ENCODE assay signal across 8 cellular contexts in genomic region chr19:7340959-7341837, GRCh38. TPM values are rescaled to one million over a fixed set of nuclear protein-coding genes. Genes with fewer than 3 reads are reported as not detected.
DNase-seq lines count a peak whose midpoint lies in the region; ATAC-seq, FAIRE-seq and TF ChIP-seq lines count a peak whose summit lies in the region.

No MANE protein-coding gene starts in this region.

- no peaks in the 10 kb centered on the region for H3K27me3 ChIP-seq in right lobe of liver

- ATAC-seq in right lobe of liver: peak; percentile 69 to 88 (median 76)
- ATAC-seq in GM18517 (IDR thresholded peaks at IDR 0.05; ENCODE audit: unreplicated experiment): no peak

- H3K9me3 Mint-ChIP-seq in activated CD4-positive, alpha-beta T cell treated with anti-CD3 and anti-CD28 coated beads, Interleukin-2, amount 10 ng/mL, durations not matched to agents 24 days and 14 days: no peaks in the 10 kb centered on the region

- peak; percentile 99 for FAIRE-seq in GM19239 (lab: Jason Lieb, UNC)

- TF ChIP-seq POLR2A in right lobe of liver (IDR thresholded peaks at IDR 0.05): no peak

- TF ChIP-seq CTCF in right lobe of liver (IDR thresholded peaks at IDR 0.05): peak; percentile 90 to 97 (median 94)

- no peak overlapping the region for H3K27ac ChIP-seq in right lobe of liver

- H3K9me3 ChIP-seq in right lobe of liver: no peaks in the 10 kb centered on the region

- H3K27ac Mint-ChIP-seq in activated CD4-positive, alpha-beta T cell treated with anti-CD3 and anti-CD28 coated beads, Interleukin-2, amount 10 ng/mL, durations not matched to agents 24 days and 14 days: no peak overlapping the region

- no peak overlapping the region for H3K4me3 Mint-ChIP-seq in activated CD4-positive, alpha-beta T cell treated with anti-CD3 and anti-CD28 coated beads, Interleukin-2, amount 10 ng/mL, durations not matched to agents 24 days and 14 days

- peaks cover 0 to 3% (median under 1%) of the 10 kb centered on the region in 4 donors for H3K4me1 ChIP-seq in right lobe of liver

- intact Hi-C loops in activated CD4-positive, alpha-beta T cell treated with anti-CD3 and anti-CD28 coated beads, Interleukin-2, amount 10 ng/mL, durations not matched to agents 24 days and 14 days (cut with micrococcal nuclease): loop anchor here (1.0 kb wide), 2 partner anchors 192 to 239 kb away; no protein-coding TSS in a partner anchor
- intact Hi-C loops in right lobe of liver (cut with DNase I): loop anchor here (5.0 to 10.0 kb wide), 2 partner anchors 236 to 239 kb away; no protein-coding TSS in a partner anchor

- 16% methylated on average over 14 of the region's 22 CpGs for WGBS in right lobe of liver (ENCODE audit: insufficient coverage, low coverage, low lambda C conversion rate, missing lambda C conversion rate)

- H3K4me1 Mint-ChIP-seq in activated CD4-positive, alpha-beta T cell treated with anti-CD3 and anti-CD28 coated beads, Interleukin-2, amount 10 ng/mL, durations not matched to agents 24 days and 14 days: peaks cover 47% of the 10 kb centered on the region

- DNase-seq in ACHN: peak; percentile 58
- DNase-seq in GM19239 (ENCODE audit: insufficient read length, low spot score): no peak
- peak; percentile 20 for DNase-seq in NCI-H226
- DNase-seq in activated CD4-positive, alpha-beta T cell treated with anti-CD3 and anti-CD28 coated beads, Interleukin-2, amount 10 ng/mL, durations not matched to agents 24 days and 14 days: peak; percentile 95
- DNase-seq in dedifferentiated amniotic fluid mesenchymal stem cell (ENCODE audit: extremely low spot score): peak; percentile 59
- peak; percentile 66 to 79 (median 75) for DNase-seq in right lobe of liver
- DNase-seq in stimulated activated CD4-positive, alpha-beta T cell treated with anti-CD3 and anti-CD28 coated beads, TNF-alpha, amount 100 ng/mL, for 4 hours (ENCODE audit: low read depth in 3 of 3): peak; percentile 71 to 84 (median 72)

- H3K27me3 Mint-ChIP-seq in activated CD4-positive, alpha-beta T cell treated with anti-CD3 and anti-CD28 coated beads, Interleukin-2, amount 10 ng/mL, durations not matched to agents 24 days and 14 days: peaks cover 9% of the 10 kb centered on the region

- in situ Hi-C loops in ACHN (cut with HindIII; ENCODE audit: low pct_ligation_motif_present, low pct_unique_long_range_greater_than_20kb, low sequenced_read_pairs): no loop called here

- H3K36me3 Mint-ChIP-seq in activated CD4-positive, alpha-beta T cell treated with anti-CD3 and anti-CD28 coated beads, Interleukin-2, amount 10 ng/mL, durations not matched to agents 24 days and 14 days (ENCODE audit: low read depth): no peaks in the 10 kb centered on the region

- H3K36me3 ChIP-seq in right lobe of liver: no peaks in the 10 kb centered on the region

- H3K4me3 ChIP-seq in right lobe of liver: no peak overlapping the region

RNA-seq across cellular contexts. Expression of gene ARHGEF18, which starts 7.5 kb away (rescaled TPM):
- total RNA-seq in activated CD4-positive, alpha-beta T cell treated with anti-CD3 and anti-CD28 coated beads, Interleukin-2, amount 10 ng/mL, durations not matched to agents 24 days and 14 days: 30.6 and 34.8 TPM in 2 replicates
- 10 to 100 TPM; 15.1 to 19.2 (median 17.7) TPM for total RNA-seq in right lobe of liver

RNA-seq across cellular contexts. Expression of gene INSR, which starts 47.0 kb away (rescaled TPM):
- 1.7 and 1.9 TPM in 2 replicates for total RNA-seq in activated CD4-positive, alpha-beta T cell treated with anti-CD3 and anti-CD28 coated beads, Interleukin-2, amount 10 ng/mL, durations not matched to agents 24 days and 14 days
- 100 to 1,000 TPM in 4 of 6 experiments, 10 to 100 TPM in 2; 82.7 to 121 (median 106) TPM for total RNA-seq in right lobe of liver

Comparison
In these comparisons a context has a peak if more than half of its experiments do, and no peak if none do; other contexts are left out.
1. RNA of gene INSR, which starts 47.0 kb away (total RNA-seq): 82.7 to 121 TPM in right lobe of liver; 1.7 to 1.9 TPM in activated CD4-positive, alpha-beta T cell treated with anti-CD3 and anti-CD28 coated beads, Interleukin-2, amount 10 ng/mL, durations not matched to agents 24 days and 14 days; every median in the first group is over 10 times any median in the second.